Comparison of ENCODE assay signal across 17 cellular contexts in genomic region chr7:74141705-74142104, GRCh38. TPM values are rescaled to one million over a fixed set of nuclear protein-coding genes. Genes with fewer than 3 reads are reported as not detected.
A peak's percentile ranks its signal among the peaks of the same experiment; 100 is the strongest.
DNase-seq lines count a peak whose midpoint lies in the region; ATAC-seq, FAIRE-seq and TF ChIP-seq lines count a peak whose summit lies in the region.
"Had no signal": no experiment of that assay in that cellular context is flagged by ENCODE, and none has a peak within 500 bp of the region (broad histone marks: within the 10 kb centered on the region; RNA-seq: fewer than 3 reads in every experiment).

No MANE protein-coding gene starts in this region.

- H3K27me3 Mint-ChIP-seq in activated T-cell treated with anti-CD3 and anti-CD28 coated beads, Interleukin-2, amount 50 U/mL, for 72 hours (ENCODE audit: low read depth), result no peaks in the 10 kb centered on the region
- H3K27me3 Mint-ChIP-seq in activated T-cell treated with anti-CD3 and anti-CD28 coated beads, Interleukin-2, amount 50 U/mL, for 24 hours, result peaks cover 2% of the 10 kb centered on the region
- H3K27me3 Mint-ChIP-seq: activated CD4-positive, alpha-beta memory T cell treated with anti-CD3 and anti-CD28 coated beads for 36 hours had no signal

- peaks cover 12% of the 10 kb centered on the region for H3K4me1 ChIP-seq in PC-3 (ENCODE audit: insufficient read depth, low read length)

- CTCF ChIA-PET in PC-3 (lab: Charles Lee), result interaction anchor here (0.6 kb wide), 1 partner anchor 34 kb away, joined by 7 read pairs; no protein-coding TSS in a partner anchor

- H3K27me3 ChIP-seq in PC-3 (ENCODE audit: low read length) (no peaks in the 10 kb centered on the region), brain microvascular endothelial cell (replicated peaks) (no peaks in the 10 kb centered on the region)
- H3K27me3 ChIP-seq: dorsolateral prefrontal cortex, SJSA1 had no signal

- H3F3A ChIP-seq in PC-3 (ENCODE audit: low read length, unreplicated experiment), result no peaks in the 10 kb centered on the region

- no peaks in the 10 kb centered on the region for H3K9me2 ChIP-seq in PC-3 (replicated peaks; ENCODE audit: low read length)

- no peaks in the 10 kb centered on the region for H4K20me1 ChIP-seq in PC-3 (ENCODE audit: low read length)

- no peak overlapping the region for H3K27ac Mint-ChIP-seq in activated T-cell treated with anti-CD3 and anti-CD28 coated beads, Interleukin-2, amount 50 U/mL, for 72 hours
- H3K27ac Mint-ChIP-seq in activated T-cell treated with anti-CD3 and anti-CD28 coated beads, Interleukin-2, amount 50 U/mL, for 24 hours, result no peak overlapping the region
- no peak overlapping the region for H3K27ac Mint-ChIP-seq in stimulated activated effector memory CD8-positive, alpha-beta T cell treated with anti-CD3 and anti-CD28 coated beads, Interleukin-12 subunit alpha, Interleukin-12 subunit beta, amount 100 ng/mL, for 72 hours
- H3K27ac Mint-ChIP-seq: activated CD4-positive, alpha-beta memory T cell treated with anti-CD3 and anti-CD28 coated beads for 36 hours; activated T-helper 2 cell treated with anti-CD3 and anti-CD28 coated beads, Interferon-gamma antibody, Interleukin-2, Interleukin-4, amounts not matched to agents 10 μg/mL and 5 μg/mL and 100 μg/mL, durations not matched to agents 14 hours and 24 hours and 36 hours; CD4-positive, alpha-beta memory T cell; HFFc6 had no signal

- peaks cover 0 to 2% of the 10 kb centered on the region in 2 donors for H3K9me3 Mint-ChIP-seq in activated T-cell treated with anti-CD3 and anti-CD28 coated beads, Interleukin-2, amount 50 U/mL, for 72 hours
- peaks cover 2% of the 10 kb centered on the region for H3K9me3 Mint-ChIP-seq in activated T-cell treated with anti-CD3 and anti-CD28 coated beads, Interleukin-2, amount 50 U/mL, for 24 hours
- H3K9me3 Mint-ChIP-seq in stimulated activated effector memory CD8-positive, alpha-beta T cell treated with anti-CD3 and anti-CD28 coated beads, Interleukin-12 subunit alpha, Interleukin-12 subunit beta, amount 100 ng/mL, for 72 hours, result no peaks in the 10 kb centered on the region

- ATAC-seq in activated T-cell treated with anti-CD3 and anti-CD28 coated beads, Interleukin-2, amount 50 U/mL, for 72 hours (replicated peaks in 1 of 2), result peak; percentile 58
- peak; percentile 79 for ATAC-seq in PC-3
- peak; percentile 48 for ATAC-seq in stimulated activated effector memory CD8-positive, alpha-beta T cell treated with anti-CD3 and anti-CD28 coated beads, Interleukin-12 subunit alpha, Interleukin-12 subunit beta, amount 100 ng/mL, for 72 hours

- no peak overlapping the region for H3K4me3 ChIP-seq in PC-3 (ENCODE audit: low read length)
- H3K4me3 ChIP-seq in brain microvascular endothelial cell (ENCODE audit: low read depth, low read length), result no peak overlapping the region
- H3K4me3 ChIP-seq: dorsolateral prefrontal cortex, SJSA1 had no signal

- no peak for TF ChIP-seq CTCF in PC-3 (conservative IDR thresholded peaks at IDR 0.05; ENCODE audit: low read depth, low read length)
- no peak for TF ChIP-seq CTCF in brain microvascular endothelial cell (IDR thresholded peaks at IDR 0.05; ENCODE audit: low read depth, low read length, missing control alignments)

- no peak overlapping the region for H3K9ac ChIP-seq in PC-3 (ENCODE audit: low read length)

- no peak for DNase-seq in activated T-cell treated with anti-CD3 and anti-CD28 coated beads, Interleukin-2, amount 50 U/mL, for 72 hours
- no peak for DNase-seq in activated T-cell treated with anti-CD3 and anti-CD28 coated beads, Interleukin-2, amount 50 U/mL, for 24 hours
- DNase-seq in PC-3, result peak; percentile 58
- DNase-seq in dermis blood vessel endothelial cell, result peak; percentile 54
- DNase-seq in stimulated activated effector memory CD8-positive, alpha-beta T cell treated with anti-CD3 and anti-CD28 coated beads, Interleukin-12 subunit alpha, Interleukin-12 subunit beta, amount 100 ng/mL, for 72 hours (ENCODE audit: low spot score in 2 of 2), result no peak
- DNase-seq in brain microvascular endothelial cell, result no peak
- no peak for DNase-seq in NAMALWA (ENCODE audit: low spot score)
- no peak for DNase-seq in urothelium cell line (ENCODE audit: low spot score)
- DNase-seq: activated CD4-positive, alpha-beta memory T cell treated with anti-CD3 and anti-CD28 coated beads for 36 hours; CD4-positive, alpha-beta memory T cell; dorsolateral prefrontal cortex; HFFc6; hypothalamus; NCI-H2227 treated with DMSO at 0.1 percent for 48 hours had no signal

- H3K4me1 Mint-ChIP-seq in activated T-cell treated with anti-CD3 and anti-CD28 coated beads, Interleukin-2, amount 50 U/mL, for 72 hours (ENCODE audit: low read depth), result peaks cover 4% of the 10 kb centered on the region
- peaks cover 4% of the 10 kb centered on the region for H3K4me1 Mint-ChIP-seq in activated T-cell treated with anti-CD3 and anti-CD28 coated beads, Interleukin-2, amount 50 U/mL, for 24 hours (ENCODE audit: low read depth)
- H3K4me1 Mint-ChIP-seq in stimulated activated effector memory CD8-positive, alpha-beta T cell treated with anti-CD3 and anti-CD28 coated beads, Interleukin-12 subunit alpha, Interleukin-12 subunit beta, amount 100 ng/mL, for 72 hours, result no peaks in the 10 kb centered on the region

- POLR2A ChIA-PET in PC-3 (lab: Charles Lee; ENCODE audit: unreplicated experiment), result no interaction called here

- H3K4me2 ChIP-seq in PC-3 (ENCODE audit: low read length), result peak overlapping the region; percentile 64

- intact Hi-C loops in PC-3 (cut with micrococcal nuclease), result no loop called here

- BruUV-seq in PC-3 (replicated peaks; lab: Mats Ljungman, UMichigan), result no TSS peak

- no peaks in the 10 kb centered on the region for H3K36me3 ChIP-seq in PC-3 (ENCODE audit: low read depth, low read length)
- no peaks in the 10 kb centered on the region for H3K36me3 ChIP-seq in brain microvascular endothelial cell (replicated peaks)
- H3K36me3 ChIP-seq: SJSA1 had no signal

- no peak for FAIRE-seq in urothelium cell line (lab: Jason Lieb, UNC)
- FAIRE-seq: TTC549 had no signal

- in situ Hi-C loops in brain microvascular endothelial cell (cut with HindIII; ENCODE audit: low pct_ligation_motif_present, low sequenced_read_pairs), result no loop called here

- no peak overlapping the region for H3K4me3 Mint-ChIP-seq in activated T-cell treated with anti-CD3 and anti-CD28 coated beads, Interleukin-2, amount 50 U/mL, for 72 hours
- no peak overlapping the region for H3K4me3 Mint-ChIP-seq in activated T-cell treated with anti-CD3 and anti-CD28 coated beads, Interleukin-2, amount 50 U/mL, for 24 hours
- H3K4me3 Mint-ChIP-seq in stimulated activated effector memory CD8-positive, alpha-beta T cell treated with anti-CD3 and anti-CD28 coated beads, Interleukin-12 subunit alpha, Interleukin-12 subunit beta, amount 100 ng/mL, for 72 hours, result no peak overlapping the region
- H3K4me3 Mint-ChIP-seq: activated CD4-positive, alpha-beta memory T cell treated with anti-CD3 and anti-CD28 coated beads for 36 hours; CD4-positive, alpha-beta memory T cell; HFFc6 had no signal

- 0 out of 2 replicates have a peak overlapping the region, but pooled peaks have one; percentile 33 for H3K27ac ChIP-seq in PC-3 (ENCODE audit: low read length)
- H3K27ac ChIP-seq in brain microvascular endothelial cell, result no peak overlapping the region
- H3K27ac ChIP-seq: dorsolateral prefrontal cortex, SJSA1 had no signal

- H3K36me3 Mint-ChIP-seq in activated T-cell treated with anti-CD3 and anti-CD28 coated beads, Interleukin-2, amount 50 U/mL, for 72 hours (ENCODE audit: insufficient read depth in 2 of 2), result no peaks in the 10 kb centered on the region
- H3K36me3 Mint-ChIP-seq in activated T-cell treated with anti-CD3 and anti-CD28 coated beads, Interleukin-2, amount 50 U/mL, for 24 hours (ENCODE audit: low read depth), result no peaks in the 10 kb centered on the region
- no peaks in the 10 kb centered on the region for H3K36me3 Mint-ChIP-seq in stimulated activated effector memory CD8-positive, alpha-beta T cell treated with anti-CD3 and anti-CD28 coated beads, Interleukin-12 subunit alpha, Interleukin-12 subunit beta, amount 100 ng/mL, for 72 hours
- H3K36me3 Mint-ChIP-seq: activated CD4-positive, alpha-beta memory T cell treated with anti-CD3 and anti-CD28 coated beads for 36 hours; CD4-positive, alpha-beta memory T cell had no signal

- H3K9me3 ChIP-seq in PC-3 (ENCODE audit: low read length), result no peaks in the 10 kb centered on the region
- H3K9me3 ChIP-seq: SJSA1 had no signal

- 0 out of 2 replicates have a peak overlapping the region, but pooled peaks have one; percentile 59 for H2AFZ ChIP-seq in PC-3 (ENCODE audit: low read length)

- no peaks in the 10 kb centered on the region for H3K79me2 ChIP-seq in PC-3 (ENCODE audit: low read length)

RNA-seq across cellular contexts. Expression of gene EIF4H, which starts 32.5 kb away (rescaled TPM):
- total RNA-seq in activated T-cell treated with anti-CD3 and anti-CD28 coated beads, Interleukin-2, amount 50 U/mL, for 72 hours, result 100 to 1,000 TPM; 452 to 457 TPM
- total RNA-seq in PC-3 (2014; rRNA removed), result 339 and 357 TPM in 2 replicates
- total RNA-seq in dermis blood vessel endothelial cell, result 305 and 481 TPM in 2 replicates

RNA-seq across cellular contexts. Expression of gene LIMK1, which starts 58.1 kb away (rescaled TPM):
- 10 to 100 TPM; 18.8 to 22.3 TPM for total RNA-seq in activated T-cell treated with anti-CD3 and anti-CD28 coated beads, Interleukin-2, amount 50 U/mL, for 72 hours
- total RNA-seq in PC-3 (2014; rRNA removed) (40.3 and 54.3 TPM in 2 replicates), dermis blood vessel endothelial cell (20.4 and 32.7 TPM in 2 replicates)

Comparison
In these comparisons a context has a peak if more than half of its experiments do, and no peak if none do; other contexts are left out.
1. DNase-seq: peak in PC-3 (single experiment) and dermis blood vessel endothelial cell (single experiment); none in activated T-cell treated with anti-CD3 and anti-CD28 coated beads, Interleukin-2, amount 50 U/mL, for 72 hours (0 of 2), activated T-cell treated with anti-CD3 and anti-CD28 coated beads, Interleukin-2, amount 50 U/mL, for 24 hours (single experiment), stimulated activated effector memory CD8-positive, alpha-beta T cell treated with anti-CD3 and anti-CD28 coated beads, Interleukin-12 subunit alpha, Interleukin-12 subunit beta, amount 100 ng/mL, for 72 hours (0 of 2), brain microvascular endothelial cell (single experiment), NAMALWA (single experiment) and urothelium cell line (single experiment).
2. Peak in every context shown above with its lines, with median percentiles within 50 percentile points of each other: ATAC-seq.